In the genomic region with DNA sequence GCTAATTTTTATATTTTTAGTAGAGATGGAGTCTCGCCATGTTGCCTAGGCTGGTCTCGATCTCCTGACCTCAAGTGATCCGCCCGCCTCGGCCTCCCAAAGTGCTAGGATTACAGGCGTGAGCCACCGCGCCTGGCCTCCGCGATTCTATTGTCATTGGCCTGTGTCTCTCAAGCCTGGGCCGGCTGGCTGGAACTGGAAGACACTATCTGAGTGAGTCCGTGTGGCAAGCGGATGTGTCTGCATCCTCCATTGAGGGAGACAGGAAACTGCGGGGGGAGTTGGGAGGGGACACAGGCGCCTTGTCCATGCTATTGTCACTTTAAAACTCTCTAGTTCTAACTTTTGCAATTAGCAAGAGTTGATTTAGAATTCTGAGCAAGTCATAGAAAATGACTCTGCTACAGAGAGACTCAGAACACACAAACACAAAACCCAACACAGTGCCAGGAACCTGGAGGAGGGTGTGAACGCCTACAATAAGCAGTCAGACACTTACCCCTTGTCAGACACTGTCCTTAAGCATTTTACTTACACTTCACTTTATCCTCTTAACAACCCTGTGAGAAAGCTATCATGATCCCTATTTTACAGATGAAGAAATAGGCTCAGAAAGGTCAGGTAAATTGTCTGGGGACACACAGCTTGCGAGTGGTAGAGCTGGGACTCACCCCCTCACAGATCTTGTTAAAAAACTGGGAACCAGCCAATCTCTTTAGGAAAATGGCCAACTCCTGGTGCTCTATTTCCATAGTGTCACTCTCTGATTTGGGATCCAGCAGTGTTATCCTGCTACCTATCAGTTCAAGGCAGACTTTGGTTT, we compare ENCODE assay signal across 2 cellular contexts.
TF ChIP-seq lines count a peak whose summit lies in the region.

No MANE protein-coding gene starts in this region.

TF ChIP-seq in liver, 16 proteins besides CTCF, POLR2A, EP300 and RAD21:
- TF ChIP-seq, protein P1, sequence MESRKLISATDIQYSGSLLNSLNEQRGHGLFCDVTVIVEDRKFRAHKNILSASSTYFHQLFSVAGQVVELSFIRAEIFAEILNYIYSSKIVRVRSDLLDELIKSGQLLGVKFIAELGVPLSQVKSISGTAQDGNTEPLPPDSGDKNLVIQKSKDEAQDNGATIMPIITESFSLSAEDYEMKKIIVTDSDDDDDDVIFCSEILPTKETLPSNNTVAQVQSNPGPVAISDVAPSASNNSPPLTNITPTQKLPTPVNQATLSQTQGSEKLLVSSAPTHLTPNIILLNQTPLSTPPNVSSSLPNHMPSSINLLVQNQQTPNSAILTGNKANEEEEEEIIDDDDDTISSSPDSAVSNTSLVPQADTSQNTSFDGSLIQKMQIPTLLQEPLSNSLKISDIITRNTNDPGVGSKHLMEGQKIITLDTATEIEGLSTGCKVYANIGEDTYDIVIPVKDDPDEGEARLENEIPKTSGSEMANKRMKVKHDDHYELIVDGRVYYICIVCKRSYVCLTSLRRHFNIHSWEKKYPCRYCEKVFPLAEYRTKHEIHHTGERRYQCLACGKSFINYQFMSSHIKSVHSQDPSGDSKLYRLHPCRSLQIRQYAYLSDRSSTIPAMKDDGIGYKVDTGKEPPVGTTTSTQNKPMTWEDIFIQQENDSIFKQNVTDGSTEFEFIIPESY (IDR thresholded peaks at IDR 0.05), result no peak
- peak; percentile 43 for TF ChIP-seq YY1 (IDR thresholded peaks at IDR 0.05)
- peak; percentile 67 to 77 for TF ChIP-seq GABPA (IDR thresholded peaks at IDR 0.05 in 1 of 2, conservative IDR thresholded peaks at IDR 0.05 in 1 of 2)
- peak; percentile 44 for TF ChIP-seq NR2F2 (IDR thresholded peaks at IDR 0.05)

TF ChIP-seq in HepG2, 621 proteins besides CTCF, POLR2A, EP300 and RAD21:
- TF ChIP-seq ZFP36L2 (CRISPR knock-in tag; IDR thresholded peaks at IDR 0.05) (no peak), SAFB2 (CRISPR knock-in tag; IDR thresholded peaks at IDR 0.05; ENCODE audit: borderline replicate concordance, low read depth) (no peak), ZNF333 (CRISPR knock-in tag; IDR thresholded peaks at IDR 0.05; ENCODE audit: borderline replicate concordance) (no peak), ELF1 (CRISPR knock-in tag; IDR thresholded peaks at IDR 0.05) (no peak), NFATC3 (CRISPR knock-in tag; IDR thresholded peaks at IDR 0.05) (no peak), ZNF720 (CRISPR knock-in tag; IDR thresholded peaks at IDR 0.05) (no peak), KDM5B (CRISPR knock-in tag; IDR thresholded peaks at IDR 0.05; ENCODE audit: borderline replicate concordance) (no peak), ZNF530 (CRISPR knock-in tag; IDR thresholded peaks at IDR 0.05; ENCODE audit: low read depth) (no peak), ZNF678 (CRISPR knock-in tag; IDR thresholded peaks at IDR 0.05) (no peak), HNF4G (IDR thresholded peaks at IDR 0.05; ENCODE audit: borderline replicate concordance, low read depth, low read length) (no peak), HNF4G (CRISPR knock-in tag; IDR thresholded peaks at IDR 0.05; ENCODE audit: borderline replicate concordance, low read depth) (no peak), SYNCRIP (IDR thresholded peaks at IDR 0.05; ENCODE audit: insufficient read depth, low read depth, low read length) (no peak), NCOA1 (CRISPR knock-in tag; IDR thresholded peaks at IDR 0.05) (no peak), ZNF260 (CRISPR knock-in tag; IDR thresholded peaks at IDR 0.05; ENCODE audit: borderline replicate concordance, low read depth) (no peak)
- TF ChIP-seq, protein P2, sequence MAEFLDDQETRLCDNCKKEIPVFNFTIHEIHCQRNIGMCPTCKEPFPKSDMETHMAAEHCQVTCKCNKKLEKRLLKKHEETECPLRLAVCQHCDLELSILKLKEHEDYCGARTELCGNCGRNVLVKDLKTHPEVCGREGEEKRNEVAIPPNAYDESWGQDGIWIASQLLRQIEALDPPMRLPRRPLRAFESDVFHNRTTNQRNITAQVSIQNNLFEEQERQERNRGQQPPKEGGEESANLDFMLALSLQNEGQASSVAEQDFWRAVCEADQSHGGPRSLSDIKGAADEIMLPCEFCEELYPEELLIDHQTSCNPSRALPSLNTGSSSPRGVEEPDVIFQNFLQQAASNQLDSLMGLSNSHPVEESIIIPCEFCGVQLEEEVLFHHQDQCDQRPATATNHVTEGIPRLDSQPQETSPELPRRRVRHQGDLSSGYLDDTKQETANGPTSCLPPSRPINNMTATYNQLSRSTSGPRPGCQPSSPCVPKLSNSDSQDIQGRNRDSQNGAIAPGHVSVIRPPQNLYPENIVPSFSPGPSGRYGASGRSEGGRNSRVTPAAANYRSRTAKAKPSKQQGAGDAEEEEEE (CRISPR knock-in tag; IDR thresholded peaks at IDR 0.05; ENCODE audit: borderline replicate concordance), result no peak
- TF ChIP-seq, protein P3, sequence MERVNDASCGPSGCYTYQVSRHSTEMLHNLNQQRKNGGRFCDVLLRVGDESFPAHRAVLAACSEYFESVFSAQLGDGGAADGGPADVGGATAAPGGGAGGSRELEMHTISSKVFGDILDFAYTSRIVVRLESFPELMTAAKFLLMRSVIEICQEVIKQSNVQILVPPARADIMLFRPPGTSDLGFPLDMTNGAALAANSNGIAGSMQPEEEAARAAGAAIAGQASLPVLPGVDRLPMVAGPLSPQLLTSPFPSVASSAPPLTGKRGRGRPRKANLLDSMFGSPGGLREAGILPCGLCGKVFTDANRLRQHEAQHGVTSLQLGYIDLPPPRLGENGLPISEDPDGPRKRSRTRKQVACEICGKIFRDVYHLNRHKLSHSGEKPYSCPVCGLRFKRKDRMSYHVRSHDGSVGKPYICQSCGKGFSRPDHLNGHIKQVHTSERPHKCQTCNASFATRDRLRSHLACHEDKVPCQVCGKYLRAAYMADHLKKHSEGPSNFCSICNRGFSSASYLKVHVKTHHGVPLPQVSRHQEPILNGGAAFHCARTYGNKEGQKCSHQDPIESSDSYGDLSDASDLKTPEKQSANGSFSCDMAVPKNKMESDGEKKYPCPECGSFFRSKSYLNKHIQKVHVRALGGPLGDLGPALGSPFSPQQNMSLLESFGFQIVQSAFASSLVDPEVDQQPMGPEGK (CRISPR knock-in tag; IDR thresholded peaks at IDR 0.05), result no peak
- TF ChIP-seq, protein P4, sequence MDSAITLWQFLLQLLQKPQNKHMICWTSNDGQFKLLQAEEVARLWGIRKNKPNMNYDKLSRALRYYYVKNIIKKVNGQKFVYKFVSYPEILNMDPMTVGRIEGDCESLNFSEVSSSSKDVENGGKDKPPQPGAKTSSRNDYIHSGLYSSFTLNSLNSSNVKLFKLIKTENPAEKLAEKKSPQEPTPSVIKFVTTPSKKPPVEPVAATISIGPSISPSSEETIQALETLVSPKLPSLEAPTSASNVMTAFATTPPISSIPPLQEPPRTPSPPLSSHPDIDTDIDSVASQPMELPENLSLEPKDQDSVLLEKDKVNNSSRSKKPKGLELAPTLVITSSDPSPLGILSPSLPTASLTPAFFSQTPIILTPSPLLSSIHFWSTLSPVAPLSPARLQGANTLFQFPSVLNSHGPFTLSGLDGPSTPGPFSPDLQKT (CRISPR knock-in tag; IDR thresholded peaks at IDR 0.05; ENCODE audit: borderline replicate concordance), result no peak
- TF ChIP-seq, protein P5, sequence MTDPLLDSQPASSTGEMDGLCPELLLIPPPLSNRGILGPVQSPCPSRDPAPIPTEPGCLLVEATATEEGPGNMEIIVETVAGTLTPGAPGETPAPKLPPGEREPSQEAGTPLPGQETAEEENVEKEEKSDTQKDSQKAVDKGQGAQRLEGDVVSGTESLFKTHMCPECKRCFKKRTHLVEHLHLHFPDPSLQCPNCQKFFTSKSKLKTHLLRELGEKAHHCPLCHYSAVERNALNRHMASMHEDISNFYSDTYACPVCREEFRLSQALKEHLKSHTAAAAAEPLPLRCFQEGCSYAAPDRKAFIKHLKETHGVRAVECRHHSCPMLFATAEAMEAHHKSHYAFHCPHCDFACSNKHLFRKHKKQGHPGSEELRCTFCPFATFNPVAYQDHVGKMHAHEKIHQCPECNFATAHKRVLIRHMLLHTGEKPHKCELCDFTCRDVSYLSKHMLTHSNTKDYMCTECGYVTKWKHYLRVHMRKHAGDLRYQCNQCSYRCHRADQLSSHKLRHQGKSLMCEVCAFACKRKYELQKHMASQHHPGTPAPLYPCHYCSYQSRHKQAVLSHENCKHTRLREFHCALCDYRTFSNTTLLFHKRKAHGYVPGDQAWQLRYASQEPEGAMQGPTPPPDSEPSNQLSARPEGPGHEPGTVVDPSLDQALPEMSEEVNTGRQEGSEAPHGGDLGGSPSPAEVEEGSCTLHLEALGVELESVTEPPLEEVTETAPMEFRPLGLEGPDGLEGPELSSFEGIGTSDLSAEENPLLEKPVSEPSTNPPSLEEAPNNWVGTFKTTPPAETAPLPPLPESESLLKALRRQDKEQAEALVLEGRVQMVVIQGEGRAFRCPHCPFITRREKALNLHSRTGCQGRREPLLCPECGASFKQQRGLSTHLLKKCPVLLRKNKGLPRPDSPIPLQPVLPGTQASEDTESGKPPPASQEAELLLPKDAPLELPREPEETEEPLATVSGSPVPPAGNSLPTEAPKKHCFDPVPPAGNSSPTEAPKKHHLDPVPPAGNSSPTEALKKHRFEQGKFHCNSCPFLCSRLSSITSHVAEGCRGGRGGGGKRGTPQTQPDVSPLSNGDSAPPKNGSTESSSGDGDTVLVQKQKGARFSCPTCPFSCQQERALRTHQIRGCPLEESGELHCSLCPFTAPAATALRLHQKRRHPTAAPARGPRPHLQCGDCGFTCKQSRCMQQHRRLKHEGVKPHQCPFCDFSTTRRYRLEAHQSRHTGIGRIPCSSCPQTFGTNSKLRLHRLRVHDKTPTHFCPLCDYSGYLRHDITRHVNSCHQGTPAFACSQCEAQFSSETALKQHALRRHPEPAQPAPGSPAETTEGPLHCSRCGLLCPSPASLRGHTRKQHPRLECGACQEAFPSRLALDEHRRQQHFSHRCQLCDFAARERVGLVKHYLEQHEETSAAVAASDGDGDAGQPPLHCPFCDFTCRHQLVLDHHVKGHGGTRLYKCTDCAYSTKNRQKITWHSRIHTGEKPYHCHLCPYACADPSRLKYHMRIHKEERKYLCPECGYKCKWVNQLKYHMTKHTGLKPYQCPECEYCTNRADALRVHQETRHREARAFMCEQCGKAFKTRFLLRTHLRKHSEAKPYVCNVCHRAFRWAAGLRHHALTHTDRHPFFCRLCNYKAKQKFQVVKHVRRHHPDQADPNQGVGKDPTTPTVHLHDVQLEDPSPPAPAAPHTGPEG (CRISPR knock-in tag; IDR thresholded peaks at IDR 0.05), result no peak
- TF ChIP-seq, protein P6, sequence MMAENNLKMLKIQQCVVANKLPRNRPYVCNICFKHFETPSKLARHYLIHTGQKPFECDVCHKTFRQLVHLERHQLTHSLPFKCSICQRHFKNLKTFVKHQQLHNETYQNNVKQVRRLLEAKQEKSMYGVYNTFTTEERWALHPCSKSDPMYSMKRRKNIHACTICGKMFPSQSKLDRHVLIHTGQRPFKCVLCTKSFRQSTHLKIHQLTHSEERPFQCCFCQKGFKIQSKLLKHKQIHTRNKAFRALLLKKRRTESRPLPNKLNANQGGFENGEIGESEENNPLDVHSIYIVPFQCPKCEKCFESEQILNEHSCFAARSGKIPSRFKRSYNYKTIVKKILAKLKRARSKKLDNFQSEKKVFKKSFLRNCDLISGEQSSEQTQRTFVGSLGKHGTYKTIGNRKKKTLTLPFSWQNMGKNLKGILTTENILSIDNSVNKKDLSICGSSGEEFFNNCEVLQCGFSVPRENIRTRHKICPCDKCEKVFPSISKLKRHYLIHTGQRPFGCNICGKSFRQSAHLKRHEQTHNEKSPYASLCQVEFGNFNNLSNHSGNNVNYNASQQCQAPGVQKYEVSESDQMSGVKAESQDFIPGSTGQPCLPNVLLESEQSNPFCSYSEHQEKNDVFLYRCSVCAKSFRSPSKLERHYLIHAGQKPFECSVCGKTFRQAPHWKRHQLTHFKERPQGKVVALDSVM (CRISPR knock-in tag; IDR thresholded peaks at IDR 0.05), result no peak
